1 cellular context compared by ENCODE assay signal in genomic region chr6:136551103-136551502, GRCh38.
TF ChIP-seq lines count a peak whose summit lies in the region.

No MANE protein-coding gene starts in this region.

TF ChIP-seq in HCT116, 20 proteins besides CTCF, POLR2A, EP300 and RAD21 (continued from another document):
- TF ChIP-seq ZBTB33 (IDR thresholded peaks at IDR 0.05; ENCODE audit: extremely low read depth, insufficient replicate concordance, low read length) = no peak
- no peak for TF ChIP-seq CEBPB (IDR thresholded peaks at IDR 0.05; ENCODE audit: low read depth)
- no peak for TF ChIP-seq JUND (IDR thresholded peaks at IDR 0.05)
- no peak for TF ChIP-seq TCF7L2 (IDR thresholded peaks at IDR 0.05; ENCODE audit: borderline replicate concordance, extremely low read depth, insufficient read depth, insufficient read length)
